Comparison of ENCODE assay signal across 14 cellular contexts in the genomic region with DNA sequence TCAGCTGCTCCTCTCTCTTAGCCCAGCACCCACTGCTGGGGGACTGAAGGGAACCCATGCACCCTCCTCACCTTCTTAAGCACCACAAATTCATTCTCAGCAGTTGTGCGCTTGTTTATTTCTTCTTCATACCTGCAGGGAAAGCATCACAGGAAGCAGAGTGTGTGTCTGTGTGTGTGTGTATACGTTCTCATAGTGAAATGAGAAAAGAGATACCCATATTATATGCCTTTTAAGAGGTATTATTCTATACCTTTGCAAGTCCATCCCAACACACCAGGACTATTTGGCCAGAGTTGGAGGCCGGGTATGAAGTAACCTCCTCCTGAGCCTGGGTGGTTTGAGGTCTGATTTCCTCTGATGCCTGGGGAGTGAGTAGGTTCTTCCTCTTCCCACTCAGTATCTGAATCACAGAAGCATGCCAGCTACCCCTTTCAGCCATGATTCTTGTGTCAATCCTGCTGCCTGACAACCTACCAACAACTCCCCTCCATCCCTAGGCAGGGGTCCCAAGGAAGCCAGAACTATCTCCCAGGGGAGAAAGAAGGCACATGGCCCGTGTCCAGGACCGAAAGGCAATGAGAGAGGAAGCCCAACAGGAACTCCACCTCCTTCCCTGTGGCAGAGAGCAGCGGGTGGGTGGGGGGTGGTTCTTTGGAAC. TPM values are rescaled to one million over a fixed set of nuclear protein-coding genes. Genes with fewer than 3 reads are reported as not detected.
A peak's percentile ranks its signal among the peaks of the same experiment; 100 is the strongest.
DNase-seq lines count a peak whose midpoint lies in the region; ATAC-seq and TF ChIP-seq lines count a peak whose summit lies in the region.
"Had no signal": no experiment of that assay in that cellular context is flagged by ENCODE, and none has a peak within 500 bp of the region (broad histone marks: within the 10 kb centered on the region; RNA-seq: fewer than 3 reads in every experiment).

No MANE protein-coding gene starts in this region.

- no peak overlapping the region for H3K18ac ChIP-seq in H9 (ENCODE audit: insufficient read length, low read depth, low read length)

- H2BK12ac ChIP-seq in H9 (ENCODE audit: insufficient read length, low read depth, low read length) = no peak overlapping the region

- no peak overlapping the region for H2AFZ ChIP-seq in H9 (ENCODE audit: low read length)
- H2AFZ ChIP-seq in smooth muscle cell (ENCODE audit: low read depth) = no peak overlapping the region

- H3K27me3 ChIP-seq in H9 (ENCODE audit: insufficient read depth, low read length) (no peaks in the 10 kb centered on the region), smooth muscle cell (ENCODE audit: low read depth) (peaks cover 35% of the 10 kb centered on the region)
- H3K27me3 ChIP-seq: thyroid gland had no signal

- no peaks in the 10 kb centered on the region for H3K9me3 Mint-ChIP-seq in H9
- no peaks in the 10 kb centered on the region for H3K9me3 Mint-ChIP-seq in activated T-cell treated with anti-CD3 and anti-CD28 coated beads, Interleukin-2, amount 50 U/mL, for 72 hours
- H3K9me3 Mint-ChIP-seq in naive thymus-derived CD8-positive, alpha-beta T cell = no peaks in the 10 kb centered on the region

- H3K79me2 ChIP-seq in H9 (ENCODE audit: insufficient read depth, low read length) (no peaks in the 10 kb centered on the region), smooth muscle cell (ENCODE audit: low read depth) (no peaks in the 10 kb centered on the region)

- TF ChIP-seq CTCF in H9 (conservative IDR thresholded peaks at IDR 0.05) = no peak
- no peak for TF ChIP-seq CTCF in smooth muscle cell (IDR thresholded peaks at IDR 0.05; ENCODE audit: borderline replicate concordance, insufficient read depth, poor library complexity, severe bottlenecking)

- no peak overlapping the region for H3K23ac ChIP-seq in H9 (ENCODE audit: insufficient read length, low read depth, low read length)

- no peak overlapping the region for H4K91ac ChIP-seq in H9 (ENCODE audit: insufficient read length, low read depth, low read length)

- peaks cover 2 to 4% of the 10 kb centered on the region in 2 experiments; a peak in 2 of 4 replicates for H3K4me1 Mint-ChIP-seq in H9
- H3K4me1 Mint-ChIP-seq in activated T-cell treated with anti-CD3 and anti-CD28 coated beads, Interleukin-2, amount 50 U/mL, for 72 hours (ENCODE audit: low read depth) = peaks cover 64% of the 10 kb centered on the region
- H3K4me1 Mint-ChIP-seq in naive thymus-derived CD8-positive, alpha-beta T cell = peaks cover 53 to 88% (median 85%) of the 10 kb centered on the region in 4 donors

- H3K36me3 Mint-ChIP-seq in H9 (ENCODE audit: insufficient read depth in 1 of 3, low read depth in 3 of 3) = no peaks in the 10 kb centered on the region
- no peaks in the 10 kb centered on the region for H3K36me3 Mint-ChIP-seq in activated T-cell treated with anti-CD3 and anti-CD28 coated beads, Interleukin-2, amount 50 U/mL, for 72 hours (ENCODE audit: insufficient read depth in 2 of 2)
- H3K36me3 Mint-ChIP-seq in naive thymus-derived CD8-positive, alpha-beta T cell = no peaks in the 10 kb centered on the region

- DNase-seq in SIG-M5 treated with dmso at 0.1 percent for 504 hours (lab: John Stamatoyannopoulos, UW; ENCODE audit: unreplicated experiment) (peak; percentile 19), SIG-M5 (lab: John Stamatoyannopoulos, UW) (no peak), H9 (peak; percentile 14), DMS79 treated with DMSO at 0.1 percent for 48 hours (lab: John Stamatoyannopoulos, UW) (no peak), hepatic stellate cell (ENCODE audit: low spot score) (no peak), smooth muscle cell (lab: John Stamatoyannopoulos, UW; ENCODE audit: unreplicated experiment) (no peak)
- peak; percentile 36 to 40 for DNase-seq in activated T-cell treated with anti-CD3 and anti-CD28 coated beads, Interleukin-2, amount 50 U/mL, for 72 hours
- DNase-seq in naive thymus-derived CD8-positive, alpha-beta T cell = peak in 4 of 10 donors; percentile 31 to 71 (median 62)
- DNase-seq: 8988T, retina, thyroid gland had no signal

- no peak overlapping the region for H3K4me2 ChIP-seq in H9 (ENCODE audit: insufficient read depth, insufficient read length, low read length)
- no peak overlapping the region for H3K4me2 ChIP-seq in smooth muscle cell

- H3K36me3 ChIP-seq in smooth muscle cell (ENCODE audit: low read depth) = no peaks in the 10 kb centered on the region
- H3K36me3 ChIP-seq: thyroid gland had no signal

- no peak overlapping the region for H4K5ac ChIP-seq in H9 (ENCODE audit: insufficient read length, low read depth, low read length)

- no peak overlapping the region for H2BK20ac ChIP-seq in H9 (ENCODE audit: low read depth, low read length, poor library complexity, severe bottlenecking)

- POLR2A ChIA-PET in naive thymus-derived CD8-positive, alpha-beta T cell (lab: Charles Lee) = interaction anchor here (0.7 to 12.6 kb wide), 5 partner anchors 16 to 39 kb away, joined by 3 to 100 read pairs (median 4); no protein-coding TSS in a partner anchor

- H3K27ac Mint-ChIP-seq in H9 = no peak overlapping the region
- H3K27ac Mint-ChIP-seq in activated T-cell treated with anti-CD3 and anti-CD28 coated beads, Interleukin-2, amount 50 U/mL, for 72 hours = no peak overlapping the region
- H3K27ac Mint-ChIP-seq in naive thymus-derived CD8-positive, alpha-beta T cell = peak overlapping the region; percentile 91 to 100 (median 96)

- no peak overlapping the region for H3K14ac ChIP-seq in H9 (ENCODE audit: insufficient read depth, low read length)

- no peak overlapping the region for H3K56ac ChIP-seq in H9 (ENCODE audit: insufficient read length, low read depth, low read length)

- H2AK5ac ChIP-seq in H9 (ENCODE audit: insufficient read length, low read length) = no peak overlapping the region

- no peak overlapping the region for H2BK5ac ChIP-seq in H9 (ENCODE audit: insufficient read length, low read length)

- H3K4ac ChIP-seq in H9 (ENCODE audit: low read depth, low read length) = no peak overlapping the region

- H4K8ac ChIP-seq in H9 (replicated peaks; ENCODE audit: insufficient read length, low read depth, low read length) = no peak overlapping the region

- H3F3A ChIP-seq in smooth muscle cell (ENCODE audit: low read depth) = no peaks in the 10 kb centered on the region

- H3K79me1 ChIP-seq in H9 (ENCODE audit: insufficient read depth, low read depth, low read length, poor library complexity, severe bottlenecking) = no peaks in the 10 kb centered on the region

- H2BK15ac ChIP-seq in H9 (ENCODE audit: low read depth, low read length) = no peak overlapping the region

- no peak overlapping the region for H3T11ph ChIP-seq in H9 (ENCODE audit: low read length)

- H3K4me3 ChIP-seq in smooth muscle cell = no peak overlapping the region
- H3K4me3 ChIP-seq: thyroid gland had no signal

- peaks cover 32% of the 10 kb centered on the region for H3K27me3 Mint-ChIP-seq in H9 (ENCODE audit: low read depth)
- H3K27me3 Mint-ChIP-seq in activated T-cell treated with anti-CD3 and anti-CD28 coated beads, Interleukin-2, amount 50 U/mL, for 72 hours (ENCODE audit: low read depth) = no peaks in the 10 kb centered on the region
- no peaks in the 10 kb centered on the region for H3K27me3 Mint-ChIP-seq in naive thymus-derived CD8-positive, alpha-beta T cell

- H3K4me1 ChIP-seq in H9 (ENCODE audit: insufficient read depth, low read length) (no peaks in the 10 kb centered on the region), smooth muscle cell (ENCODE audit: low read depth) (no peaks in the 10 kb centered on the region)
- H3K4me1 ChIP-seq: thyroid gland had no signal

- no peak overlapping the region for H3K9ac ChIP-seq in H9 (ENCODE audit: extremely low read depth, insufficient read length, low read length)
- no peak overlapping the region for H3K9ac ChIP-seq in smooth muscle cell (ENCODE audit: low read depth)

- H3K4me3 Mint-ChIP-seq in H9 = no peak overlapping the region
- H3K4me3 Mint-ChIP-seq in activated T-cell treated with anti-CD3 and anti-CD28 coated beads, Interleukin-2, amount 50 U/mL, for 72 hours = peak overlapping the region; percentile 20 to 50
- H3K4me3 Mint-ChIP-seq in naive thymus-derived CD8-positive, alpha-beta T cell = peak overlapping the region; percentile 7 to 84 (median 66)

- H3K9me3 ChIP-seq in H9 (ENCODE audit: control insufficient read depth, low read depth, low read length) (no peaks in the 10 kb centered on the region), smooth muscle cell (replicated peaks; ENCODE audit: low read depth) (no peaks in the 10 kb centered on the region)
- H3K9me3 ChIP-seq: thyroid gland had no signal

- H2BK120ac ChIP-seq in H9 (ENCODE audit: low read depth, low read length, poor library complexity, severe bottlenecking) = no peak overlapping the region

- H3K27ac ChIP-seq in H9 (ENCODE audit: insufficient read length, low read depth, low read length) (no peak overlapping the region), smooth muscle cell (ENCODE audit: low read depth) (no peak overlapping the region)
- H3K27ac ChIP-seq: thyroid gland had no signal

- H4K20me1 ChIP-seq in H9 (ENCODE audit: control insufficient read depth, insufficient read depth, insufficient read length) (no peaks in the 10 kb centered on the region), smooth muscle cell (ENCODE audit: low read depth) (no peaks in the 10 kb centered on the region)

- H3K23me2 ChIP-seq in H9 (ENCODE audit: insufficient read length, low read depth, low read length, poor library complexity, severe bottlenecking) = no peaks in the 10 kb centered on the region

- peak; percentile 84 for ATAC-seq in activated T-cell treated with anti-CD3 and anti-CD28 coated beads, Interleukin-2, amount 50 U/mL, for 72 hours (replicated peaks in 1 of 2)
- ATAC-seq in naive thymus-derived CD8-positive, alpha-beta T cell = peak; percentile 36 to 41

- no CpG with 5 or more reads among the region's 6 CpGs for WGBS in H9 (ENCODE audit: extremely low coverage, insufficient read length, low lambda C conversion rate)
- 80% methylated on average over 6 of the region's 6 CpGs for WGBS in smooth muscle cell (ENCODE audit: low lambda C conversion rate)

RNA-seq across cellular contexts. Expression of a gene that starts 3.0 kb away (rescaled TPM):
- not detected in 2 replicates for total RNA-seq in H9 (2021)
- total RNA-seq in activated T-cell treated with anti-CD3 and anti-CD28 coated beads, Interleukin-2, amount 50 U/mL, for 72 hours = 1 to 10 TPM in 1 of 2 donors, under 1 TPM in 1; 0.36 to 1.3 TPM
- total RNA-seq in naive thymus-derived CD8-positive, alpha-beta T cell = 1 to 10 TPM; 8.5 to 10.0 TPM
- polyA plus RNA-seq in naive thymus-derived CD8-positive, alpha-beta T cell = 10 to 100 TPM in 1 of 3 donors, 1 to 10 TPM in 1, under 1 TPM in 1; 0.72 to 10.0 (median 1.8) TPM
- total RNA-seq in smooth muscle cell = not detected in 2 replicates
- polyA plus RNA-seq in smooth muscle cell = not detected in 2 replicates
- total RNA-seq: chondrocyte, fibroblast of lung, mucosa of gallbladder, thyroid gland had no signal
- polyA plus RNA-seq: fibroblast of lung had no signal

RNA-seq across cellular contexts. Expression of a gene that starts 14.1 kb away (rescaled TPM):
- not detected in 2 replicates for total RNA-seq in H9 (2021)
- 1 to 10 TPM in 1 of 2 donors, under 1 TPM in 1; 0.31 to 2.3 TPM for total RNA-seq in activated T-cell treated with anti-CD3 and anti-CD28 coated beads, Interleukin-2, amount 50 U/mL, for 72 hours
- 10 to 100 TPM; 11.4 to 11.6 TPM for total RNA-seq in naive thymus-derived CD8-positive, alpha-beta T cell
- under 1 TPM in 2 of 3 donors, not detected in 1; 0.12 to 0.46 TPM for polyA plus RNA-seq in naive thymus-derived CD8-positive, alpha-beta T cell
- total RNA-seq in smooth muscle cell = not detected in 2 replicates
- not detected in 2 replicates for polyA plus RNA-seq in smooth muscle cell
- total RNA-seq: chondrocyte, fibroblast of lung, mucosa of gallbladder, thyroid gland had no signal
- polyA plus RNA-seq: fibroblast of lung had no signal

RNA-seq across cellular contexts. Expression of a gene that starts 36.7 kb away (rescaled TPM):
- not detected in 2 replicates for total RNA-seq in H9 (2021)
- total RNA-seq in activated T-cell treated with anti-CD3 and anti-CD28 coated beads, Interleukin-2, amount 50 U/mL, for 72 hours = not detected
- under 1 TPM; 0.62 to 0.77 TPM for total RNA-seq in naive thymus-derived CD8-positive, alpha-beta T cell
- 1 to 10 TPM; 1.1 to 3.4 (median 1.2) TPM for polyA plus RNA-seq in naive thymus-derived CD8-positive, alpha-beta T cell
- not detected in 2 replicates for total RNA-seq in smooth muscle cell
- polyA plus RNA-seq in smooth muscle cell = not detected in 2 replicates
- total RNA-seq: chondrocyte, fibroblast of lung, mucosa of gallbladder had no signal
- polyA plus RNA-seq: fibroblast of lung had no signal

RNA-seq across cellular contexts. Expression of a gene that starts 41.7 kb away (rescaled TPM):
- total RNA-seq in H9 (2021) (not detected in 2 replicates), smooth muscle cell (0.22 TPM in 1 of 2 replicates, not detected in the other)
- under 1 TPM in 1 of 2 donors, not detected in 1; 0.12 TPM for total RNA-seq in activated T-cell treated with anti-CD3 and anti-CD28 coated beads, Interleukin-2, amount 50 U/mL, for 72 hours
- under 1 TPM in 1 of 2 experiments, not detected in 1; 0.26 TPM for total RNA-seq in naive thymus-derived CD8-positive, alpha-beta T cell
- not detected for polyA plus RNA-seq in naive thymus-derived CD8-positive, alpha-beta T cell
- polyA plus RNA-seq in smooth muscle cell = not detected in 2 replicates
- total RNA-seq: chondrocyte, fibroblast of lung, mucosa of gallbladder, thyroid gland had no signal
- polyA plus RNA-seq: fibroblast of lung had no signal

Comparison
In these comparisons a context has a peak if more than half of its experiments do, and no peak if none do; other contexts are left out.
1. DNase-seq: peak in SIG-M5 treated with dmso at 0.1 percent for 504 hours (single experiment), H9 (single experiment) and activated T-cell treated with anti-CD3 and anti-CD28 coated beads, Interleukin-2, amount 50 U/mL, for 72 hours (2 of 2); none in SIG-M5 (single experiment), DMS79 treated with DMSO at 0.1 percent for 48 hours (single experiment), hepatic stellate cell (single experiment) and smooth muscle cell (single experiment).
2. H3K27ac Mint-ChIP-seq: peak in naive thymus-derived CD8-positive, alpha-beta T cell (10 of 10); none in H9 (0 of 3) and activated T-cell treated with anti-CD3 and anti-CD28 coated beads, Interleukin-2, amount 50 U/mL, for 72 hours (single experiment).
3. H3K4me3 Mint-ChIP-seq: peak in activated T-cell treated with anti-CD3 and anti-CD28 coated beads, Interleukin-2, amount 50 U/mL, for 72 hours (2 of 2) and naive thymus-derived CD8-positive, alpha-beta T cell (10 of 10); none in H9 (0 of 2).